ENCODE assay signal across 8 cellular contexts in genomic region chr19:29662604-29663404, GRCh38. TPM values are rescaled to one million over a fixed set of nuclear protein-coding genes. Genes with fewer than 3 reads are reported as not detected.
DNase-seq lines count a peak whose midpoint lies in the region; ATAC-seq lines count a peak whose summit lies in the region.

No MANE protein-coding gene starts in this region.

- intact Hi-C loops in activated CD4-positive, alpha-beta memory T cell treated with anti-CD3 and anti-CD28 coated beads for 36 hours (cut with micrococcal nuclease) = no loop called here
- intact Hi-C loops in activated T-helper 1 cell treated with anti-CD3 and anti-CD28 coated beads, Interleukin-12 subunit alpha, Interleukin-12 subunit beta, Interleukin-2, Interleukin-4 antibody, amounts not matched to agents 30 ng/mL and 10 ng/mL and 1 ng/mL, durations not matched to agents 14 hours and 24 hours and 36 hours (cut with micrococcal nuclease) = loop anchor here (1.0 to 2.0 kb wide), 3 partner anchors 24 to 174 kb away; no protein-coding TSS in a partner anchor
- intact Hi-C loops in left ventricle myocardium superior (cut with micrococcal nuclease) = no loop called here

- ATAC-seq in left ventricle myocardium superior = peak; percentile 35
- ATAC-seq in activated CD8-positive, alpha-beta memory T cell treated with anti-CD3 and anti-CD28 coated beads, Interleukin-2, amount 10 ng/mL, durations not matched to agents 7 days and 5 days = no peak
- ATAC-seq in HG02610 (IDR thresholded peaks at IDR 0.05; ENCODE audit: unreplicated experiment) = no peak
- ATAC-seq in GM19467 (IDR thresholded peaks at IDR 0.05; ENCODE audit: unreplicated experiment) = no peak

- H3K27ac Mint-ChIP-seq in activated CD4-positive, alpha-beta memory T cell treated with anti-CD3 and anti-CD28 coated beads for 36 hours = peak overlapping the region; percentile 51
- no peak overlapping the region for H3K27ac Mint-ChIP-seq in activated CD4-positive, alpha-beta memory T cell treated with anti-CD3 and anti-CD28 coated beads, Interleukin-2, amount 10 ng/mL, durations not matched to agents 7 days and 5 days
- peak overlapping the region; percentile 84 for H3K27ac Mint-ChIP-seq in activated T-helper 1 cell treated with anti-CD3 and anti-CD28 coated beads, Interleukin-12 subunit alpha, Interleukin-12 subunit beta, Interleukin-2, Interleukin-4 antibody, amounts not matched to agents 30 ng/mL and 10 ng/mL and 1 ng/mL, durations not matched to agents 14 hours and 24 hours and 36 hours
- H3K27ac Mint-ChIP-seq in activated CD8-positive, alpha-beta memory T cell treated with anti-CD3 and anti-CD28 coated beads, Interleukin-2, amount 10 ng/mL, durations not matched to agents 7 days and 5 days = no peak overlapping the region

- POLR2A ChIA-PET in activated CD4-positive, alpha-beta memory T cell treated with anti-CD3 and anti-CD28 coated beads for 36 hours (lab: Charles Lee) = interaction anchor here (1.1 to 2.6 kb wide), 3 partner anchors 10 to 56 kb away, joined by 3 to 12 read pairs (median 5); partner anchors contain the start of gene C19orf12
- POLR2A ChIA-PET in activated CD4-positive, alpha-beta memory T cell treated with anti-CD3 and anti-CD28 coated beads, Interleukin-2, amount 10 ng/mL, durations not matched to agents 7 days and 5 days (lab: Charles Lee) = interaction anchor here (2.6 to 8.9 kb wide), 2 partner anchors 10 to 40 kb away, joined by 13 to 124 read pairs; no protein-coding TSS in a partner anchor

- CTCF ChIA-PET in activated CD4-positive, alpha-beta memory T cell treated with anti-CD3 and anti-CD28 coated beads for 36 hours (lab: Charles Lee) = interaction anchor here (0.9 to 3.7 kb wide), 10 partner anchors 10 to 57 kb away, joined by 3 to 20 read pairs (median 6); partner anchors contain the start of gene POP4
- CTCF ChIA-PET in activated CD4-positive, alpha-beta memory T cell treated with anti-CD3 and anti-CD28 coated beads, Interleukin-2, amount 10 ng/mL, durations not matched to agents 7 days and 5 days (lab: Charles Lee) = interaction anchor here (0.5 to 8.9 kb wide), 11 partner anchors 8 to 55 kb away, joined by 3 to 97 read pairs (median 4); partner anchors contain the start of gene C19orf12
- CTCF ChIA-PET in activated CD8-positive, alpha-beta memory T cell treated with anti-CD3 and anti-CD28 coated beads, Interleukin-2, amount 10 ng/mL, durations not matched to agents 7 days and 5 days (lab: Charles Lee) = interaction anchor here (0.6 to 12.5 kb wide), 11 partner anchors 9 to 279 kb away, joined by 3 to 196 read pairs (median 4); partner anchors contain the start of gene C19orf12

- H3K4me3 Mint-ChIP-seq in activated CD4-positive, alpha-beta memory T cell treated with anti-CD3 and anti-CD28 coated beads for 36 hours = no peak overlapping the region
- no peak overlapping the region for H3K4me3 Mint-ChIP-seq in activated CD4-positive, alpha-beta memory T cell treated with anti-CD3 and anti-CD28 coated beads, Interleukin-2, amount 10 ng/mL, durations not matched to agents 7 days and 5 days
- peak overlapping the region; percentile 57 for H3K4me3 Mint-ChIP-seq in activated T-helper 1 cell treated with anti-CD3 and anti-CD28 coated beads, Interleukin-12 subunit alpha, Interleukin-12 subunit beta, Interleukin-2, Interleukin-4 antibody, amounts not matched to agents 30 ng/mL and 10 ng/mL and 1 ng/mL, durations not matched to agents 14 hours and 24 hours and 36 hours
- H3K4me3 Mint-ChIP-seq in activated CD8-positive, alpha-beta memory T cell treated with anti-CD3 and anti-CD28 coated beads, Interleukin-2, amount 10 ng/mL, durations not matched to agents 7 days and 5 days = no peak overlapping the region

- no peaks in the 10 kb centered on the region for H3K9me3 Mint-ChIP-seq in activated CD4-positive, alpha-beta memory T cell treated with anti-CD3 and anti-CD28 coated beads for 36 hours
- H3K9me3 Mint-ChIP-seq in activated CD4-positive, alpha-beta memory T cell treated with anti-CD3 and anti-CD28 coated beads, Interleukin-2, amount 10 ng/mL, durations not matched to agents 7 days and 5 days = no peaks in the 10 kb centered on the region
- no peaks in the 10 kb centered on the region for H3K9me3 Mint-ChIP-seq in activated T-helper 1 cell treated with anti-CD3 and anti-CD28 coated beads, Interleukin-12 subunit alpha, Interleukin-12 subunit beta, Interleukin-2, Interleukin-4 antibody, amounts not matched to agents 30 ng/mL and 10 ng/mL and 1 ng/mL, durations not matched to agents 14 hours and 24 hours and 36 hours
- H3K9me3 Mint-ChIP-seq in activated CD8-positive, alpha-beta memory T cell treated with anti-CD3 and anti-CD28 coated beads, Interleukin-2, amount 10 ng/mL, durations not matched to agents 7 days and 5 days (ENCODE audit: low read depth) = no peaks in the 10 kb centered on the region

- peaks cover 12% of the 10 kb centered on the region for H3K36me3 Mint-ChIP-seq in activated CD4-positive, alpha-beta memory T cell treated with anti-CD3 and anti-CD28 coated beads for 36 hours
- H3K36me3 Mint-ChIP-seq in activated CD4-positive, alpha-beta memory T cell treated with anti-CD3 and anti-CD28 coated beads, Interleukin-2, amount 10 ng/mL, durations not matched to agents 7 days and 5 days (ENCODE audit: low read depth) = peaks cover 17% of the 10 kb centered on the region
- H3K36me3 Mint-ChIP-seq in activated T-helper 1 cell treated with anti-CD3 and anti-CD28 coated beads, Interleukin-12 subunit alpha, Interleukin-12 subunit beta, Interleukin-2, Interleukin-4 antibody, amounts not matched to agents 30 ng/mL and 10 ng/mL and 1 ng/mL, durations not matched to agents 14 hours and 24 hours and 36 hours (ENCODE audit: low read depth) = peaks cover 9% of the 10 kb centered on the region
- H3K36me3 Mint-ChIP-seq in activated CD8-positive, alpha-beta memory T cell treated with anti-CD3 and anti-CD28 coated beads, Interleukin-2, amount 10 ng/mL, durations not matched to agents 7 days and 5 days = peaks cover 15% of the 10 kb centered on the region

- DNase-seq in activated CD4-positive, alpha-beta memory T cell treated with anti-CD3 and anti-CD28 coated beads for 36 hours = peak; percentile 63
- DNase-seq in activated CD4-positive, alpha-beta memory T cell treated with anti-CD3 and anti-CD28 coated beads, Interleukin-2, amount 10 ng/mL, durations not matched to agents 7 days and 5 days = no peak
- DNase-seq in activated T-helper 1 cell treated with anti-CD3 and anti-CD28 coated beads, Interleukin-12 subunit alpha, Interleukin-12 subunit beta, Interleukin-2, Interleukin-4 antibody, amounts not matched to agents 30 ng/mL and 10 ng/mL and 1 ng/mL, durations not matched to agents 14 hours and 24 hours and 36 hours (ENCODE audit: low spot score) = no peak
- peak; percentile 75 for DNase-seq in left ventricle myocardium superior
- DNase-seq in stimulated activated CD4-positive, alpha-beta T cell treated with anti-CD3 and anti-CD28 coated beads, Interleukin-4, amount 100 ng/mL, for 24 hours = peak; percentile 47
- DNase-seq in activated CD8-positive, alpha-beta memory T cell treated with anti-CD3 and anti-CD28 coated beads, Interleukin-2, amount 10 ng/mL, durations not matched to agents 7 days and 5 days = no peak

- no peaks in the 10 kb centered on the region for H3K27me3 Mint-ChIP-seq in activated CD4-positive, alpha-beta memory T cell treated with anti-CD3 and anti-CD28 coated beads for 36 hours
- peaks cover 1% of the 10 kb centered on the region for H3K27me3 Mint-ChIP-seq in activated CD4-positive, alpha-beta memory T cell treated with anti-CD3 and anti-CD28 coated beads, Interleukin-2, amount 10 ng/mL, durations not matched to agents 7 days and 5 days
- H3K27me3 Mint-ChIP-seq in activated T-helper 1 cell treated with anti-CD3 and anti-CD28 coated beads, Interleukin-12 subunit alpha, Interleukin-12 subunit beta, Interleukin-2, Interleukin-4 antibody, amounts not matched to agents 30 ng/mL and 10 ng/mL and 1 ng/mL, durations not matched to agents 14 hours and 24 hours and 36 hours (ENCODE audit: insufficient read depth) = no peaks in the 10 kb centered on the region
- no peaks in the 10 kb centered on the region for H3K27me3 Mint-ChIP-seq in activated CD8-positive, alpha-beta memory T cell treated with anti-CD3 and anti-CD28 coated beads, Interleukin-2, amount 10 ng/mL, durations not matched to agents 7 days and 5 days

- peaks cover 40% of the 10 kb centered on the region for H3K4me1 Mint-ChIP-seq in activated CD4-positive, alpha-beta memory T cell treated with anti-CD3 and anti-CD28 coated beads for 36 hours (ENCODE audit: low read depth)
- peaks cover 38% of the 10 kb centered on the region for H3K4me1 Mint-ChIP-seq in activated CD4-positive, alpha-beta memory T cell treated with anti-CD3 and anti-CD28 coated beads, Interleukin-2, amount 10 ng/mL, durations not matched to agents 7 days and 5 days
- H3K4me1 Mint-ChIP-seq in activated T-helper 1 cell treated with anti-CD3 and anti-CD28 coated beads, Interleukin-12 subunit alpha, Interleukin-12 subunit beta, Interleukin-2, Interleukin-4 antibody, amounts not matched to agents 30 ng/mL and 10 ng/mL and 1 ng/mL, durations not matched to agents 14 hours and 24 hours and 36 hours (ENCODE audit: low read depth) = peaks cover 43% of the 10 kb centered on the region
- peaks cover 38% of the 10 kb centered on the region for H3K4me1 Mint-ChIP-seq in activated CD8-positive, alpha-beta memory T cell treated with anti-CD3 and anti-CD28 coated beads, Interleukin-2, amount 10 ng/mL, durations not matched to agents 7 days and 5 days

RNA-seq across cellular contexts. Expression of gene PLEKHF1, which starts 2.5 kb away (rescaled TPM):
- total RNA-seq in activated CD4-positive, alpha-beta memory T cell treated with anti-CD3 and anti-CD28 coated beads for 36 hours = 10 to 100 TPM; 23.6 to 24.3 TPM
- total RNA-seq in activated CD4-positive, alpha-beta memory T cell treated with anti-CD3 and anti-CD28 coated beads, Interleukin-2, amount 10 ng/mL, durations not matched to agents 7 days and 5 days = 10 to 100 TPM; 53.1 to 53.9 TPM
- total RNA-seq in activated T-helper 1 cell treated with anti-CD3 and anti-CD28 coated beads, Interleukin-12 subunit alpha, Interleukin-12 subunit beta, Interleukin-2, Interleukin-4 antibody, amounts not matched to agents 30 ng/mL and 10 ng/mL and 1 ng/mL, durations not matched to agents 14 hours and 24 hours and 36 hours = 30.9 and 35.0 TPM in 2 replicates
- 44.7 TPM for total RNA-seq in left ventricle myocardium superior
- total RNA-seq in activated CD8-positive, alpha-beta memory T cell treated with anti-CD3 and anti-CD28 coated beads, Interleukin-2, amount 10 ng/mL, durations not matched to agents 7 days and 5 days = 10 to 100 TPM; 42.4 to 64.1 TPM

RNA-seq across cellular contexts. Expression of gene C19orf12, which starts 52.3 kb away (rescaled TPM):
- total RNA-seq in activated CD4-positive, alpha-beta memory T cell treated with anti-CD3 and anti-CD28 coated beads for 36 hours = 10 to 100 TPM; 32.6 to 32.8 TPM
- 10 to 100 TPM; 39.2 to 40.7 TPM for total RNA-seq in activated CD4-positive, alpha-beta memory T cell treated with anti-CD3 and anti-CD28 coated beads, Interleukin-2, amount 10 ng/mL, durations not matched to agents 7 days and 5 days
- 47.9 and 50.2 TPM in 2 replicates for total RNA-seq in activated T-helper 1 cell treated with anti-CD3 and anti-CD28 coated beads, Interleukin-12 subunit alpha, Interleukin-12 subunit beta, Interleukin-2, Interleukin-4 antibody, amounts not matched to agents 30 ng/mL and 10 ng/mL and 1 ng/mL, durations not matched to agents 14 hours and 24 hours and 36 hours
- total RNA-seq in left ventricle myocardium superior = 57.0 TPM
- total RNA-seq in activated CD8-positive, alpha-beta memory T cell treated with anti-CD3 and anti-CD28 coated beads, Interleukin-2, amount 10 ng/mL, durations not matched to agents 7 days and 5 days = 10 to 100 TPM; 43.6 to 44.1 TPM

RNA-seq across cellular contexts. Expression of gene POP4, which starts 56.7 kb away (rescaled TPM):
- total RNA-seq in activated CD4-positive, alpha-beta memory T cell treated with anti-CD3 and anti-CD28 coated beads for 36 hours = 100 to 1,000 TPM; 102 to 103 TPM
- total RNA-seq in activated CD4-positive, alpha-beta memory T cell treated with anti-CD3 and anti-CD28 coated beads, Interleukin-2, amount 10 ng/mL, durations not matched to agents 7 days and 5 days = 10 to 100 TPM; 86.8 to 94.4 TPM
- 115 and 119 TPM in 2 replicates for total RNA-seq in activated T-helper 1 cell treated with anti-CD3 and anti-CD28 coated beads, Interleukin-12 subunit alpha, Interleukin-12 subunit beta, Interleukin-2, Interleukin-4 antibody, amounts not matched to agents 30 ng/mL and 10 ng/mL and 1 ng/mL, durations not matched to agents 14 hours and 24 hours and 36 hours
- total RNA-seq in left ventricle myocardium superior = 46.9 TPM
- 100 to 1,000 TPM in 1 of 2 experiments, 10 to 100 TPM in 1; 96.6 to 106 TPM for total RNA-seq in activated CD8-positive, alpha-beta memory T cell treated with anti-CD3 and anti-CD28 coated beads, Interleukin-2, amount 10 ng/mL, durations not matched to agents 7 days and 5 days

Comparison
In these comparisons a context has a peak if more than half of its experiments do, and no peak if none do; other contexts are left out.
1. DNase-seq: peak in activated CD4-positive, alpha-beta memory T cell treated with anti-CD3 and anti-CD28 coated beads for 36 hours (single experiment), left ventricle myocardium superior (single experiment) and stimulated activated CD4-positive, alpha-beta T cell treated with anti-CD3 and anti-CD28 coated beads, Interleukin-4, amount 100 ng/mL, for 24 hours (single experiment); none in activated CD4-positive, alpha-beta memory T cell treated with anti-CD3 and anti-CD28 coated beads, Interleukin-2, amount 10 ng/mL, durations not matched to agents 7 days and 5 days (single experiment), activated T-helper 1 cell treated with anti-CD3 and anti-CD28 coated beads, Interleukin-12 subunit alpha, Interleukin-12 subunit beta, Interleukin-2, Interleukin-4 antibody, amounts not matched to agents 30 ng/mL and 10 ng/mL and 1 ng/mL, durations not matched to agents 14 hours and 24 hours and 36 hours (single experiment) and activated CD8-positive, alpha-beta memory T cell treated with anti-CD3 and anti-CD28 coated beads, Interleukin-2, amount 10 ng/mL, durations not matched to agents 7 days and 5 days (single experiment).
2. H3K27ac Mint-ChIP-seq: peak in activated CD4-positive, alpha-beta memory T cell treated with anti-CD3 and anti-CD28 coated beads for 36 hours (single experiment) and activated T-helper 1 cell treated with anti-CD3 and anti-CD28 coated beads, Interleukin-12 subunit alpha, Interleukin-12 subunit beta, Interleukin-2, Interleukin-4 antibody, amounts not matched to agents 30 ng/mL and 10 ng/mL and 1 ng/mL, durations not matched to agents 14 hours and 24 hours and 36 hours (single experiment); none in activated CD4-positive, alpha-beta memory T cell treated with anti-CD3 and anti-CD28 coated beads, Interleukin-2, amount 10 ng/mL, durations not matched to agents 7 days and 5 days (single experiment) and activated CD8-positive, alpha-beta memory T cell treated with anti-CD3 and anti-CD28 coated beads, Interleukin-2, amount 10 ng/mL, durations not matched to agents 7 days and 5 days (single experiment).